In the genomic region with DNA sequence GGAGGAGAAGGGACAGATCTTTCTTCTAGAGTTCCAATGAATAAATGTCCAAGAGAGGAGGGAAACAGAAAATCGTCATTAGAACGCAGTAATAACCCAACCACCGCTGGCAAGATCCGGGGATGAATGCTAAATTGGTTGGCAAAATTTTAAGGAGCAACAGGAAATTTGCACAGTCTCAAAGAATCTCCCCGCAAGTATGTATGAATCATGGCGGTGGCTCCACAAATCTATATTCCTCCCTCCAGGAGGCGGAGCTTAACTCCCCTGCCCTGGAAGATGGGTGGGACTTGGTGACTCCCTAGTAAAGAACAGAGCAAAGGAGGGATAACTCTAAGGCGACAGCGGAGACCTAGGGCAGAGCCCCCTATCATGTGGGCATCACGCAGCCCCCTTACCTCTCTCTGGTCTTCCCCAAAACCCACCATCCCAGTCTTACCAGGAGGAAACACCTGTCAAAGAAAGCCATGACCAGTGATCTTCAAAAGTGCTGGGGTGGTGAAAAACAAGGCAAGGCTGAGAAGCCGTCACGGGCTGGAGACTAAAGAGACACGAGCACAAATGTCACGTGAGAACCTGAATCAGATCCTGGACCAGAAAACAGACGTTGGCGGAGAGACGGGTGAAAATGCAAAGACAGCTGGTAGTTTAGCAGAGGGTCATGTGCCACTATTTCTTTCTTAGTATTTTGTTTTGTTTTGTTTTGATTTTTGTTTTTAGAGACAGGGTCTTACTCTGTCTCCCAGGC, we compare ENCODE assay signal across 1 cellular context.
A peak's percentile ranks its signal among the peaks of the same experiment; 100 is the strongest.
TF ChIP-seq lines count a peak whose summit lies in the region.

No MANE protein-coding gene starts in this region.

TF ChIP-seq in SK-N-SH, 30 proteins besides CTCF, POLR2A, EP300 and RAD21 (continued from another document):
- peak; percentile 77; the same call in 1 of the 2 replicates for TF ChIP-seq FOXM1 (IDR thresholded peaks at IDR 0.05; ENCODE audit: low read depth)
- TF ChIP-seq MAX (IDR thresholded peaks at IDR 0.05; ENCODE audit: low read depth), result no peak; the same call in 1 of the 2 replicates
- TF ChIP-seq, protein P1, sequence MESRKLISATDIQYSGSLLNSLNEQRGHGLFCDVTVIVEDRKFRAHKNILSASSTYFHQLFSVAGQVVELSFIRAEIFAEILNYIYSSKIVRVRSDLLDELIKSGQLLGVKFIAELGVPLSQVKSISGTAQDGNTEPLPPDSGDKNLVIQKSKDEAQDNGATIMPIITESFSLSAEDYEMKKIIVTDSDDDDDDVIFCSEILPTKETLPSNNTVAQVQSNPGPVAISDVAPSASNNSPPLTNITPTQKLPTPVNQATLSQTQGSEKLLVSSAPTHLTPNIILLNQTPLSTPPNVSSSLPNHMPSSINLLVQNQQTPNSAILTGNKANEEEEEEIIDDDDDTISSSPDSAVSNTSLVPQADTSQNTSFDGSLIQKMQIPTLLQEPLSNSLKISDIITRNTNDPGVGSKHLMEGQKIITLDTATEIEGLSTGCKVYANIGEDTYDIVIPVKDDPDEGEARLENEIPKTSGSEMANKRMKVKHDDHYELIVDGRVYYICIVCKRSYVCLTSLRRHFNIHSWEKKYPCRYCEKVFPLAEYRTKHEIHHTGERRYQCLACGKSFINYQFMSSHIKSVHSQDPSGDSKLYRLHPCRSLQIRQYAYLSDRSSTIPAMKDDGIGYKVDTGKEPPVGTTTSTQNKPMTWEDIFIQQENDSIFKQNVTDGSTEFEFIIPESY (IDR thresholded peaks at IDR 0.05; ENCODE audit: borderline replicate concordance, low read depth), result no peak
- TF ChIP-seq SIN3A (IDR thresholded peaks at IDR 0.05; ENCODE audit: borderline replicate concordance, low read depth, low read length), result no peak
- TF ChIP-seq FOSL2 (IDR thresholded peaks at IDR 0.05; ENCODE audit: borderline replicate concordance, low read depth), result peak; percentile 82
- peak; percentile 23; the same call in 1 of the 2 replicates for TF ChIP-seq GABPA (IDR thresholded peaks at IDR 0.05; ENCODE audit: low read depth)
- TF ChIP-seq GATA2 (CRISPR knock-in tag; IDR thresholded peaks at IDR 0.05), result no peak
- TF ChIP-seq MXI1 (IDR thresholded peaks at IDR 0.05; ENCODE audit: low read depth, low read length), result no peak
- TF ChIP-seq RCOR1 (IDR thresholded peaks at IDR 0.05; ENCODE audit: low read length), result no peak
- TF ChIP-seq, protein P2, sequence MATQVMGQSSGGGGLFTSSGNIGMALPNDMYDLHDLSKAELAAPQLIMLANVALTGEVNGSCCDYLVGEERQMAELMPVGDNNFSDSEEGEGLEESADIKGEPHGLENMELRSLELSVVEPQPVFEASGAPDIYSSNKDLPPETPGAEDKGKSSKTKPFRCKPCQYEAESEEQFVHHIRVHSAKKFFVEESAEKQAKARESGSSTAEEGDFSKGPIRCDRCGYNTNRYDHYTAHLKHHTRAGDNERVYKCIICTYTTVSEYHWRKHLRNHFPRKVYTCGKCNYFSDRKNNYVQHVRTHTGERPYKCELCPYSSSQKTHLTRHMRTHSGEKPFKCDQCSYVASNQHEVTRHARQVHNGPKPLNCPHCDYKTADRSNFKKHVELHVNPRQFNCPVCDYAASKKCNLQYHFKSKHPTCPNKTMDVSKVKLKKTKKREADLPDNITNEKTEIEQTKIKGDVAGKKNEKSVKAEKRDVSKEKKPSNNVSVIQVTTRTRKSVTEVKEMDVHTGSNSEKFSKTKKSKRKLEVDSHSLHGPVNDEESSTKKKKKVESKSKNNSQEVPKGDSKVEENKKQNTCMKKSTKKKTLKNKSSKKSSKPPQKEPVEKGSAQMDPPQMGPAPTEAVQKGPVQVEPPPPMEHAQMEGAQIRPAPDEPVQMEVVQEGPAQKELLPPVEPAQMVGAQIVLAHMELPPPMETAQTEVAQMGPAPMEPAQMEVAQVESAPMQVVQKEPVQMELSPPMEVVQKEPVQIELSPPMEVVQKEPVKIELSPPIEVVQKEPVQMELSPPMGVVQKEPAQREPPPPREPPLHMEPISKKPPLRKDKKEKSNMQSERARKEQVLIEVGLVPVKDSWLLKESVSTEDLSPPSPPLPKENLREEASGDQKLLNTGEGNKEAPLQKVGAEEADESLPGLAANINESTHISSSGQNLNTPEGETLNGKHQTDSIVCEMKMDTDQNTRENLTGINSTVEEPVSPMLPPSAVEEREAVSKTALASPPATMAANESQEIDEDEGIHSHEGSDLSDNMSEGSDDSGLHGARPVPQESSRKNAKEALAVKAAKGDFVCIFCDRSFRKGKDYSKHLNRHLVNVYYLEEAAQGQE (IDR thresholded peaks at IDR 0.05; ENCODE audit: low read depth, low read length), result no peak
- peak; percentile 62; the same call in 1 of the 2 replicates for TF ChIP-seq TEAD4 (IDR thresholded peaks at IDR 0.05; ENCODE audit: borderline replicate concordance, insufficient read depth)
- no peak for TF ChIP-seq EZH2phosphoT487 (IDR thresholded peaks at IDR 0.05; ENCODE audit: borderline replicate concordance, low read depth)
- no peak; the same call in 1 of the 2 replicates for TF ChIP-seq PBX3 (IDR thresholded peaks at IDR 0.05)
- TF ChIP-seq FOXJ3 (CRISPR knock-in tag; IDR thresholded peaks at IDR 0.05), result no peak
- TF ChIP-seq, protein P3, sequence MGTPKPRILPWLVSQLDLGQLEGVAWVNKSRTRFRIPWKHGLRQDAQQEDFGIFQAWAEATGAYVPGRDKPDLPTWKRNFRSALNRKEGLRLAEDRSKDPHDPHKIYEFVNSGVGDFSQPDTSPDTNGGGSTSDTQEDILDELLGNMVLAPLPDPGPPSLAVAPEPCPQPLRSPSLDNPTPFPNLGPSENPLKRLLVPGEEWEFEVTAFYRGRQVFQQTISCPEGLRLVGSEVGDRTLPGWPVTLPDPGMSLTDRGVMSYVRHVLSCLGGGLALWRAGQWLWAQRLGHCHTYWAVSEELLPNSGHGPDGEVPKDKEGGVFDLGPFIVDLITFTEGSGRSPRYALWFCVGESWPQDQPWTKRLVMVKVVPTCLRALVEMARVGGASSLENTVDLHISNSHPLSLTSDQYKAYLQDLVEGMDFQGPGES (IDR thresholded peaks at IDR 0.05; ENCODE audit: low read depth, low read length), result no peak
- no peak for TF ChIP-seq USF1 (IDR thresholded peaks at IDR 0.05; ENCODE audit: borderline replicate concordance, low read depth)
- TF ChIP-seq MEF2A (IDR thresholded peaks at IDR 0.05; ENCODE audit: borderline replicate concordance, low read depth), result no peak
- TF ChIP-seq ELF1 (IDR thresholded peaks at IDR 0.05), result no peak
- TF ChIP-seq YY1 (IDR thresholded peaks at IDR 0.05; ENCODE audit: low read depth), result peak; percentile 58; the same call in 1 of the 2 replicates
- TF ChIP-seq NRF1 (IDR thresholded peaks at IDR 0.05; ENCODE audit: low read depth, low read length), result no peak
